ENCODE assay signal across 20 cellular contexts in genomic region chr13:24529478-24529877, GRCh38.
"Had no signal": no experiment of that assay in that cellular context is flagged by ENCODE, and none has a peak within 500 bp of the region (broad histone marks: within the 10 kb centered on the region; RNA-seq: fewer than 3 reads in every experiment).

No MANE protein-coding gene starts in this region.

- H3K36me3 ChIP-seq: MG63, SJSA1 had no signal

- DNase-seq: KBM-7, MG63, NCI-H1092, NCI-H1105 treated with DMSO at 0.1 percent for 48 hours, NCI-H1417 treated with DMSO at 0.1 percent for 48 hours, NCI-H187, NCI-H2029, NCI-H2081 treated with DMSO at 0.1 percent for 48 hours, NCI-H2171, NCI-H226, NCI-H446, NCI-H510A, NCI-H524 treated with DMSO at 0.1 percent for 48 hours, NCI-H69, NCI-H774, Right ventricle myocardium superior, RPMI8226, SIG-M5 had no signal

- H3K9me3 ChIP-seq: MG63, SJSA1 had no signal

- H3K4me3 ChIP-seq: MG63, SJSA1, SK-N-MC had no signal

- H3K4me1 ChIP-seq: SJSA1 had no signal

- H3K27ac ChIP-seq: SJSA1, SK-N-MC had no signal
